In the genomic region with DNA sequence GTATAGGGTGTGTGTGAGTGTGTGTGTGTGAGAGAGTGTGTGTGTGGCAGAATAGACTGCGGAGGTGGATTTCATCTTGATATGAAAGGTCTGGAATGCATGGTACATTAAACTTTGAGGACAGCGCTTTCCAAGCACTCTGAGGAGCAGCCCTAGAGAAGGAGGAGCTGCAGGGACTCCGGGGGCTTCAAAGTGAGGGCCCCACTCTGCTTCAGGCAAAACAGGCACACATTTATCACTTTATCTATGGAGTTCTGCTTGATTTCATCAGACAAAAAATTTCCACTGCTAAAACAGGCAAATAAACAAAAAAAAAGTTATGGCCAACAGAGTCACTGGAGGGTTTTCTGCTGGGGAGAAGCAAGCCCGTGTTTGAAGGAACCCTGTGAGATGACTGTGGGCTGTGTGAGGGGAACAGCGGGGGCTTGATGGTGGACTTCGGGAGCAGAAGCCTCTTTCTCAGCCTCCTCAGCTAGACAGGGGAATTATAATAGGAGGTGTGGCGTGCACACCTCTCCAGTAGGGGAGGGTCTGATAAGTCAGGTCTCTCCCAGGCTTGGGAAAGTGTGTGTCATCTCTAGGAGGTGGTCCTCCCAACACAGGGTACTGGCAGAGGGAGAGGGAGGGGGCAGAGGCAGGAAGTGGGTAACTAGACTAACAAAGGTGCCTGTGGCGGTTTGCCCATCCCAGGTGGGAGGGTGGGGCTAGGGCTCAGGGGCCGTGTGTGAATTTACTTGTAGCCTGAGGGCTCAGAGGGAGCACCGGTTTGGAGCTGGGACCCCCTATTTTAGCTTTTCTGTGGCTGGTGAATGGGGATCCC, we compare ENCODE assay signal across 8 cellular contexts.
DNase-seq lines count a peak whose midpoint lies in the region; ATAC-seq and TF ChIP-seq lines count a peak whose summit lies in the region.

No MANE protein-coding gene starts in this region.

- peak overlapping the region; percentile 71 for H3K27ac ChIP-seq in HUES48 (ENCODE audit: low read depth, low read length)
- H3K27ac ChIP-seq in SK-N-MC = peak overlapping the region; percentile 45

- H3K4me3 ChIP-seq in HUES48 (ENCODE audit: low read depth, low read length) (peak overlapping the region; percentile 35; the same call in 1 of the 2 replicates), SK-N-MC (peak overlapping the region; percentile 30; the same call in 1 of the 2 replicates)

- ATAC-seq in HG02588 (IDR thresholded peaks at IDR 0.05; ENCODE audit: unreplicated experiment) (no peak), HG02884 (IDR thresholded peaks at IDR 0.05; ENCODE audit: unreplicated experiment) (no peak)

- H3K36me3 ChIP-seq in HUES48 (ENCODE audit: control insufficient read depth, insufficient read depth, low read length) = 0 out of 2 replicates have a peak, but pooled peaks cover 2% of the 10 kb centered on the region
- H3K36me3 ChIP-seq in SK-N-MC (ENCODE audit: insufficient read depth, low read length) = no peaks in the 10 kb centered on the region

- TF ChIP-seq POLR2A in erythroblast (IDR thresholded peaks at IDR 0.05; ENCODE audit: low read length) = no peak

- H3K27me3 ChIP-seq in HUES48 (ENCODE audit: control insufficient read depth, insufficient read depth, low read length) = no peaks in the 10 kb centered on the region

- H3K9ac ChIP-seq in HUES48 (ENCODE audit: low read depth, low read length) (peak overlapping the region; percentile 20; the same call in 1 of the 2 replicates), SK-N-MC (ENCODE audit: insufficient read length) (peak overlapping the region; percentile 16)

- H3K4me1 ChIP-seq in HUES48 (ENCODE audit: control insufficient read depth, insufficient read depth, low read length) = peaks cover 24% of the 10 kb centered on the region

- DNase-seq in SK-N-MC (ENCODE audit: low read depth, low spot score) (no peak), ecto neural progenitor cell (ENCODE audit: low spot score) (no peak), erythroblast (lab: John Stamatoyannopoulos, UW) (no peak)
- DNase-seq in activated naive CD8-positive, alpha-beta T cell treated with anti-CD3 and anti-CD28 coated beads, Interleukin-2, amount 50 U/mL, for 16 hours (ENCODE audit: low read depth, low spot score) = peak; percentile 75
- DNase-seq in stimulated activated CD4-positive, alpha-beta T cell treated with anti-CD3 and anti-CD28 coated beads, Interleukin-12 subunit alpha, Interleukin-12 subunit beta, amount 100 ng/mL, for 4 hours = peak; percentile 70

- H3K9me3 ChIP-seq in HUES48 (ENCODE audit: control insufficient read depth, insufficient read depth, low read length) (no peaks in the 10 kb centered on the region), SK-N-MC (ENCODE audit: low read depth, low read length) (no peaks in the 10 kb centered on the region)

Comparison
In these comparisons a context has a peak if more than half of its experiments do, and no peak if none do; other contexts are left out.
1. DNase-seq: peak in activated naive CD8-positive, alpha-beta T cell treated with anti-CD3 and anti-CD28 coated beads, Interleukin-2, amount 50 U/mL, for 16 hours (single experiment) and stimulated activated CD4-positive, alpha-beta T cell treated with anti-CD3 and anti-CD28 coated beads, Interleukin-12 subunit alpha, Interleukin-12 subunit beta, amount 100 ng/mL, for 4 hours (single experiment); none in SK-N-MC (single experiment), ecto neural progenitor cell (single experiment) and erythroblast (0 of 2).